In genomic region chr3:36965440-36965839, GRCh38 we compare ENCODE assay signal across 1 cellular context.
TF ChIP-seq lines count a peak whose summit lies in the region.

No MANE protein-coding gene starts in this region.

TF ChIP-seq in H1, 55 proteins besides CTCF, POLR2A, EP300 and RAD21:
- TF ChIP-seq BRCA1 (IDR thresholded peaks at IDR 0.05; ENCODE audit: low read depth, low read length): no peak
- peak; percentile 29; the same call in 1 of the 2 replicates for TF ChIP-seq RBBP5 (IDR thresholded peaks at IDR 0.05; ENCODE audit: borderline replicate concordance, low read depth, low read length)
- TF ChIP-seq HDAC2 (IDR thresholded peaks at IDR 0.05; ENCODE audit: borderline replicate concordance in 1 of 2, low read depth in 2 of 2, low read length in 2 of 2): no peak
- TF ChIP-seq SUZ12 (IDR thresholded peaks at IDR 0.05; ENCODE audit: low read length): no peak
- no peak for TF ChIP-seq KDM1A (IDR thresholded peaks at IDR 0.05; ENCODE audit: borderline replicate concordance, low read length)
- no peak for TF ChIP-seq ZNF274 (IDR thresholded peaks at IDR 0.05; ENCODE audit: borderline replicate concordance, extremely low read depth, low read length)
- no peak for TF ChIP-seq SAP30 (IDR thresholded peaks at IDR 0.05; ENCODE audit: insufficient read depth, insufficient replicate concordance, low read length)
- no peak for TF ChIP-seq NRF1 (IDR thresholded peaks at IDR 0.05; ENCODE audit: low read depth, low read length)
- TF ChIP-seq TAF7 (optimal IDR thresholded peaks at IDR 0.05; ENCODE audit: borderline replicate concordance, low read depth, low read length): no peak
- peak; percentile 86 for TF ChIP-seq TEAD4 (IDR thresholded peaks at IDR 0.05; ENCODE audit: low read depth, low read length)
- TF ChIP-seq CBX8 (IDR thresholded peaks at IDR 0.05; ENCODE audit: borderline replicate concordance, low read depth, low read length): no peak
- peak in 1 of 2 experiments; percentile 61; a peak in 2 of 4 replicates for TF ChIP-seq SIN3A (conservative IDR thresholded peaks at IDR 0.05 in 1 of 2, IDR thresholded peaks at IDR 0.05 in 1 of 2; ENCODE audit: low read depth in 1 of 2, low read length in 2 of 2)
- no peak for TF ChIP-seq CHD1 (IDR thresholded peaks at IDR 0.05; ENCODE audit: low read depth, low read length)
- TF ChIP-seq GTF2F1 (IDR thresholded peaks at IDR 0.05; ENCODE audit: borderline replicate concordance, low read depth, low read length): no peak
- TF ChIP-seq FOSL1 (IDR thresholded peaks at IDR 0.05; ENCODE audit: insufficient read depth, low read depth, low read length): no peak
- no peak for TF ChIP-seq TBP (IDR thresholded peaks at IDR 0.05; ENCODE audit: low read depth, low read length)
- TF ChIP-seq SP4 (IDR thresholded peaks at IDR 0.05; ENCODE audit: low read length): no peak
- no peak for TF ChIP-seq CHD2 (IDR thresholded peaks at IDR 0.05; ENCODE audit: low read length)
- TF ChIP-seq YY1 (IDR thresholded peaks at IDR 0.05; ENCODE audit: low read depth, low read length): no peak
- TF ChIP-seq CEBPB (IDR thresholded peaks at IDR 0.05; ENCODE audit: low read depth, low read length): no peak
- no peak for TF ChIP-seq SRF (IDR thresholded peaks at IDR 0.05; ENCODE audit: low read depth, low read length)
- TF ChIP-seq RNF2 (IDR thresholded peaks at IDR 0.05; ENCODE audit: borderline replicate concordance, low read depth, low read length, missing control alignments, poor library complexity, severe bottlenecking): no peak
- TF ChIP-seq SIRT6 (IDR thresholded peaks at IDR 0.05; ENCODE audit: low read length): no peak
- no peak for TF ChIP-seq JUND (IDR thresholded peaks at IDR 0.05; ENCODE audit: low read length)
- TF ChIP-seq CTBP2 (IDR thresholded peaks at IDR 0.05; ENCODE audit: borderline replicate concordance, insufficient read depth, insufficient read length, low read length): no peak
- peak; percentile 74 for TF ChIP-seq NANOG (IDR thresholded peaks at IDR 0.05; ENCODE audit: insufficient read depth, low read depth, low read length, poor library complexity, severe bottlenecking)
- no peak for TF ChIP-seq JUN (IDR thresholded peaks at IDR 0.05; ENCODE audit: low read depth, low read length)
- no peak for TF ChIP-seq MAFK (IDR thresholded peaks at IDR 0.05; ENCODE audit: low read depth, low read length)
- TF ChIP-seq SP1 (IDR thresholded peaks at IDR 0.05; ENCODE audit: low read depth, low read length): peak; percentile 89
- peak; percentile 90 for TF ChIP-seq ASH2L (IDR thresholded peaks at IDR 0.05; ENCODE audit: low read length)
- TF ChIP-seq BCL11A (IDR thresholded peaks at IDR 0.05; ENCODE audit: low read depth in 2 of 2, low read length in 2 of 2): peak in 1 of 2 experiments; percentile 50
- TF ChIP-seq, protein P1, sequence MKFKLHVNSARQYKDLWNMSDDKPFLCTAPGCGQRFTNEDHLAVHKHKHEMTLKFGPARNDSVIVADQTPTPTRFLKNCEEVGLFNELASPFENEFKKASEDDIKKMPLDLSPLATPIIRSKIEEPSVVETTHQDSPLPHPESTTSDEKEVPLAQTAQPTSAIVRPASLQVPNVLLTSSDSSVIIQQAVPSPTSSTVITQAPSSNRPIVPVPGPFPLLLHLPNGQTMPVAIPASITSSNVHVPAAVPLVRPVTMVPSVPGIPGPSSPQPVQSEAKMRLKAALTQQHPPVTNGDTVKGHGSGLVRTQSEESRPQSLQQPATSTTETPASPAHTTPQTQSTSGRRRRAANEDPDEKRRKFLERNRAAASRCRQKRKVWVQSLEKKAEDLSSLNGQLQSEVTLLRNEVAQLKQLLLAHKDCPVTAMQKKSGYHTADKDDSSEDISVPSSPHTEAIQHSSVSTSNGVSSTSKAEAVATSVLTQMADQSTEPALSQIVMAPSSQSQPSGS (IDR thresholded peaks at IDR 0.05; ENCODE audit: low read length): 0 out of 2 replicates have a peak, but pooled peaks have one; percentile 41
- no peak for TF ChIP-seq GABPA (IDR thresholded peaks at IDR 0.05; ENCODE audit: borderline replicate concordance, insufficient read depth, low read length)
- no peak for TF ChIP-seq BACH1 (IDR thresholded peaks at IDR 0.05; ENCODE audit: low read length)
